Comparison of ENCODE assay signal across 17 cellular contexts in the genomic region with DNA sequence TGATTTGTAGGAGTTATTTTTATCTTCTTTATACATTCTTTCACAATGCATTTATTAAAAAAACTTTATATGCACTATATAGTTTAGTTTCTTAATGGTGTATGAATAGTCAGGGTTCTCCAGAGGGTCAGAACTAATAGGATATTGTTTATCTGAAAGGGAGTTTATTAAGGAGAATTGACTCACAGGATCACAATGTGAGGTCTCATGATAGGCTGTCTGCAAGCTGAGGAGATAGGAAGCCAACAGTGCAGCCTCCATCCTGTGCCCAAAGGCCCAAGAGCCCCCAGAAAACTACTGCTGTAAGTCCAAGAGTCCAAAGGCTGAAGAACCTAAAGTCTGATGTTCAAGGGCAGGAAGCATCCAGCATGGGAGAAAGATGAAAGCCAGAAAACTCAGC.
"Had no signal": no experiment of that assay in that cellular context is flagged by ENCODE, and none has a peak within 500 bp of the region (broad histone marks: within the 10 kb centered on the region; RNA-seq: fewer than 3 reads in every experiment).

No MANE protein-coding gene starts in this region.

- H3K4me3 ChIP-seq: esophagus muscularis mucosa, left lung, pancreas, thoracic aorta, upper lobe of right lung had no signal

- H3K36me3 ChIP-seq: esophagus muscularis mucosa, left lung, pancreas, thoracic aorta, upper lobe of right lung had no signal

- H3K9me3 ChIP-seq: esophagus muscularis mucosa, left lung, pancreas, thoracic aorta, upper lobe of right lung had no signal

- H3K27me3 ChIP-seq: esophagus muscularis mucosa, left lung, pancreas, upper lobe of right lung had no signal

- H3K4me1 ChIP-seq: left lung had no signal

- H3K27ac ChIP-seq: esophagus muscularis mucosa, left lung, pancreas, thoracic aorta, upper lobe of right lung had no signal

- DNase-seq: activated CD4-positive, alpha-beta T cell treated with anti-CD3 and anti-CD28 coated beads, Interleukin-2, amount 50 U/mL, for 1 hour; activated CD4-positive, CD25-positive, alpha-beta regulatory T cell; activated naive CD4-positive, alpha-beta T cell; activated naive CD8-positive, alpha-beta T cell treated with anti-CD3 and anti-CD28 coated beads, Interleukin-2, amount 10 ng/mL, durations not matched to agents 7 days and 5 days; activated T-cell treated with anti-CD3 and anti-CD28 coated beads for 4 hours; anterior cingulate cortex; kidney; left lung; mammary epithelial cell; naive thymus-derived CD4-positive, alpha-beta T cell; pancreas; SW 1271; upper lobe of right lung had no signal

- FAIRE-seq: bronchial epithelial cell, kidney had no signal

- ATAC-seq: left lung; naive thymus-derived CD4-positive, alpha-beta T cell; pancreas; stimulated activated effector memory CD8-positive, alpha-beta T cell treated with anti-CD3 and anti-CD28 coated beads, Interleukin-12 subunit alpha, Interleukin-12 subunit beta, amount 100 ng/mL, for 72 hours; upper lobe of right lung had no signal
